8 cellular contexts compared by ENCODE assay signal in the genomic region with DNA sequence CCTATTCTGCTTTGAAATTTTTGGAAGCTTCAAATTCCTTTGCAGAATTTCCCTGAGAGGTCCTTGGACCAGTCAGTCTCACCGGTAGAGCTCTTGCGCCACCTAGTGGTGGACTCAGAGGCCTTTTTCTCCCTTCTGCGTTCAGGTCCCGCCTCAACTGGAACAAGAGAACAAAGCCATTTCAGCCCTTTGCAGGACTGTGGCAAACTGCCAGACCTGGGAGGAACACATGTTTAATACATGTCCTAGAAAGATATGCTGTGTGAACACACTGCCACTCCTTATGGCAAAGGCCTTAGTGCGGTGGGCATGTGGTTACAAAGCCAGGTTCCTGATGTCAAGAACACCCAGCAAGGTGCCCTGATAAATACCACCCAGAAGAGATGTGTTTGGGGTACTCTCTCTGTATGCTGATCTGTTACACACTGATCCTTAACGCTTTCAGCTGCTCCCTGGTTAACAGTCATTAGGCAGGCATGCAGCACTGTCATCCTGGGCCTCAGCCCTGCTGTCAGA.
DNase-seq lines count a peak whose midpoint lies in the region; ATAC-seq and TF ChIP-seq lines count a peak whose summit lies in the region.

No MANE protein-coding gene starts in this region.

- intact Hi-C loops in dorsolateral prefrontal cortex (cut with DNase I): loop anchor here (5.0 to 10.0 kb wide), 3 partner anchors 165 to 838 kb away; a partner anchor contains a TSS

- ATAC-seq in GM18868 (IDR thresholded peaks at IDR 0.05; ENCODE audit: unreplicated experiment): peak; percentile 91
- peak; percentile 72 for ATAC-seq in HG03342 (IDR thresholded peaks at IDR 0.05; ENCODE audit: unreplicated experiment)

- H3K4me3 ChIP-seq in AG09309 (ENCODE audit: control insufficient read depth, low read depth, low read length) (no peak overlapping the region), dorsolateral prefrontal cortex (no peak overlapping the region)

- no peaks in the 10 kb centered on the region for H3K27me3 ChIP-seq in dorsolateral prefrontal cortex

- TF ChIP-seq CTCF in AG09309 (IDR thresholded peaks at IDR 0.05; ENCODE audit: control insufficient read depth, insufficient read depth, low read depth, low read length, missing control alignments) (peak; percentile 95), dorsolateral prefrontal cortex (IDR thresholded peaks at IDR 0.05 in 54 of 56, conservative IDR thresholded peaks at IDR 0.05 in 2 of 56; ENCODE audit: low read depth in 1 of 56, partially characterized antibody in 56 of 56) (peak; percentile 79 to 99 (median 95))

- H3K27ac ChIP-seq in dorsolateral prefrontal cortex: peak overlapping the region in 14 of 59 donors; percentile 1 to 82 (median 20)

- DNase-seq in AG09309 (ENCODE audit: low read depth) (peak; percentile 38), NCI-H69 (lab: John Stamatoyannopoulos, UW) (peak; percentile 67), dorsolateral prefrontal cortex (peak; percentile 69 to 95 (median 88)), medulla oblongata (ENCODE audit: extremely low spot score) (peak; percentile 95)
- DNase-seq in activated CD4-positive, alpha-beta T cell treated with anti-CD3 and anti-CD28 coated beads, Interleukin-2, amount 50 U/mL, for 24 hours (ENCODE audit: low read depth in 1 of 2, low spot score in 1 of 2): peak; percentile 33 to 60
- DNase-seq in stimulated activated CD8-positive, alpha-beta memory T cell treated with anti-CD3 and anti-CD28 coated beads, Interleukin-15, amount 100 ng/mL, for 48 hours (ENCODE audit: low read depth in 2 of 2): peak; percentile 22 to 59

Comparison
In these comparisons a context has a peak if more than half of its experiments do, and no peak if none do; other contexts are left out.
1. DNase-seq: peak in every context shown above with its lines; median percentile 95 in medulla oblongata; 88 in dorsolateral prefrontal cortex; 67 in NCI-H69; 46 in activated CD4-positive, alpha-beta T cell treated with anti-CD3 and anti-CD28 coated beads, Interleukin-2, amount 50 U/mL, for 24 hours; 40 in stimulated activated CD8-positive, alpha-beta memory T cell treated with anti-CD3 and anti-CD28 coated beads, Interleukin-15, amount 100 ng/mL, for 48 hours; 38 in AG09309.